ENCODE assay signal across 8 cellular contexts in genomic region chr12:49108958-49109404, GRCh38. TPM values are rescaled to one million over a fixed set of nuclear protein-coding genes. Genes with fewer than 3 reads are reported as not detected.
A peak's percentile ranks its signal among the peaks of the same experiment; 100 is the strongest.
DNase-seq lines count a peak whose midpoint lies in the region; ATAC-seq and TF ChIP-seq lines count a peak whose summit lies in the region.

No MANE protein-coding gene starts in this region.

- peak overlapping the region; percentile 85 for H3K4me3 ChIP-seq in GM23248
- peak overlapping the region; percentile 88 to 96 for H3K4me3 ChIP-seq in foreskin fibroblast (ENCODE audit: low read depth in 1 of 2, low read length in 2 of 2)
- peak overlapping the region; percentile 96 for H3K4me3 ChIP-seq in parathyroid adenoma (ENCODE audit: low read depth, low read length)

- POLR2A ChIA-PET in T-cell (lab: Charles Lee) = no interaction called here

- CTCF ChIA-PET in T-cell (lab: Charles Lee) = interaction anchor here in 1 of 2 donors (1.0 to 1.3 kb wide), 4 partner anchors 9 to 22 kb away, joined by 3 to 9 read pairs (median 3); partner anchors contain the start of gene TUBA1B

- H3K27ac ChIP-seq in GM23248 (peak overlapping the region; percentile 30), parathyroid adenoma (peak overlapping the region; percentile 89), foreskin keratinocyte (no peak overlapping the region)

- peak overlapping the region; percentile 93 to 99 for H3K27ac Mint-ChIP-seq in T-cell

- peaks cover 17% of the 10 kb centered on the region for H3K36me3 Mint-ChIP-seq in T-cell

- peak overlapping the region; percentile 99 for H3K4me3 Mint-ChIP-seq in T-cell

- H3K9me3 ChIP-seq in GM23248 (ENCODE audit: low read depth) (no peaks in the 10 kb centered on the region), parathyroid adenoma (ENCODE audit: control insufficient read depth, low read length) (no peaks in the 10 kb centered on the region)

- H3K27me3 ChIP-seq in GM23248 (replicated peaks; ENCODE audit: insufficient read depth) (no peaks in the 10 kb centered on the region), parathyroid adenoma (ENCODE audit: control insufficient read depth, insufficient read depth, low read length) (no peaks in the 10 kb centered on the region), foreskin keratinocyte (no peaks in the 10 kb centered on the region)

- H3K4me1 Mint-ChIP-seq in T-cell = peaks cover 46 to 57% (median 48%) of the 10 kb centered on the region in 3 donors

- WGBS in GM23248 (ENCODE audit: low coverage in 1 of 2, low lambda C conversion rate in 2 of 2, missing lambda C conversion rate in 2 of 2), 2 experiments = 4 to 7% methylated on average over 4 of the region's 4 CpGs

- ATAC-seq in T-cell (replicated peaks in 1 of 4) (no peak), GM18868 (IDR thresholded peaks at IDR 0.05; ENCODE audit: unreplicated experiment) (no peak), foreskin keratinocyte (no peak)

- H3K79me2 ChIP-seq in GM23248 (ENCODE audit: insufficient read depth) (peaks cover 62% of the 10 kb centered on the region), parathyroid adenoma (peaks cover 9% of the 10 kb centered on the region)

- peak overlapping the region; percentile 85; the same call in 1 of the 2 replicates for H2AFZ ChIP-seq in GM23248
- H2AFZ ChIP-seq in parathyroid adenoma = peak overlapping the region; percentile 51

- peaks cover 19% of the 10 kb centered on the region for H3F3A ChIP-seq in GM23248 (ENCODE audit: insufficient read depth)

- DNase-seq in GM23248 (peak; percentile 77), T-cell (no peak), foreskin fibroblast (peak in 1 of 2 donors; percentile 80), NCI-H446 (lab: John Stamatoyannopoulos, UW) (no peak), NCI-H2029 treated with DMSO at 0.1 percent for 48 hours (lab: John Stamatoyannopoulos, UW) (no peak), foreskin keratinocyte (no peak)

- no peaks in the 10 kb centered on the region for H4K20me1 ChIP-seq in GM23248 (ENCODE audit: insufficient read depth)

- H3K4me2 ChIP-seq in GM23248 (ENCODE audit: unreplicated experiment) (peak overlapping the region; percentile 99), parathyroid adenoma (ENCODE audit: low read length) (peak overlapping the region; percentile 84)

- no peaks in the 10 kb centered on the region for H3K27me3 Mint-ChIP-seq in T-cell

- peaks cover 28% of the 10 kb centered on the region for H3K4me1 ChIP-seq in GM23248 (ENCODE audit: insufficient read depth)
- peaks cover 5% of the 10 kb centered on the region for H3K4me1 ChIP-seq in parathyroid adenoma
- H3K4me1 ChIP-seq in foreskin keratinocyte = peaks cover 13% of the 10 kb centered on the region

- H3K9ac ChIP-seq in GM23248 (peak overlapping the region; percentile 89), parathyroid adenoma (no peak overlapping the region)

- H3K9me3 Mint-ChIP-seq in T-cell = no peaks in the 10 kb centered on the region

- TF ChIP-seq CTCF in foreskin fibroblast (IDR thresholded peaks at IDR 0.05; ENCODE audit: low read depth, low read length) (no peak), parathyroid adenoma (IDR thresholded peaks at IDR 0.05) (no peak), foreskin keratinocyte (conservative IDR thresholded peaks at IDR 0.05) (no peak)

- H3K9me2 ChIP-seq in GM23248 (ENCODE audit: insufficient read depth) = no peaks in the 10 kb centered on the region

- in situ Hi-C loops in GM23248 (cut with MboI) = no loop called here

- H3K36me3 ChIP-seq in GM23248 (ENCODE audit: low read depth) (0 out of 2 replicates have a peak, but pooled peaks cover 3% of the 10 kb centered on the region), parathyroid adenoma (ENCODE audit: control insufficient read depth, insufficient read depth, low read length) (no peaks in the 10 kb centered on the region)

RNA-seq across cellular contexts. Expression of gene LMBR1L, which starts 1.7 kb away (rescaled TPM):
- total RNA-seq in GM23248 (2014; rRNA removed; shearing (Covaris generic)) = 22.0 and 62.9 TPM in 2 replicates
- 28.2 and 31.6 TPM in 2 replicates for polyA plus RNA-seq in GM23248 (2016; fragmentation: Nextera tagmentation; extraction: Ambion mirVana)
- total RNA-seq in T-cell = 100 to 1,000 TPM; 159 to 302 (median 224) TPM
- 19.5 and 25.1 TPM in 2 replicates for total RNA-seq in foreskin keratinocyte
- polyA plus RNA-seq in foreskin keratinocyte = 19.4 and 22.4 TPM in 2 replicates

RNA-seq across cellular contexts. Expression of gene DHH, which starts 14.4 kb away (rescaled TPM):
- not detected in 2 replicates for total RNA-seq in GM23248 (2014; rRNA removed; shearing (Covaris generic))
- polyA plus RNA-seq in GM23248 (2016; fragmentation: Nextera tagmentation; extraction: Ambion mirVana) (not detected in 2 replicates), foreskin keratinocyte (not detected in 2 replicates)
- total RNA-seq in T-cell (under 1 TPM; 0.12 to 0.45 (median 0.38) TPM), foreskin keratinocyte (not detected in 2 replicates)

RNA-seq across cellular contexts. Expression of gene TUBA1B, which starts 22.2 kb away (rescaled TPM):
- total RNA-seq in GM23248 (2014; rRNA removed; shearing (Covaris generic)) = 1,598 and 1,776 TPM in 2 replicates
- 1,195 and 1,237 TPM in 2 replicates for polyA plus RNA-seq in GM23248 (2016; fragmentation: Nextera tagmentation; extraction: Ambion mirVana)
- total RNA-seq in T-cell = 100 to 1,000 TPM; 167 to 232 (median 205) TPM
- 2,512 and 3,077 TPM in 2 replicates for total RNA-seq in foreskin keratinocyte
- 2,659 and 3,346 TPM in 2 replicates for polyA plus RNA-seq in foreskin keratinocyte

RNA-seq across cellular contexts. Expression of gene RHEBL1, which starts 39.2 kb away (rescaled TPM):
- 0.86 and 1.1 TPM in 2 replicates for total RNA-seq in GM23248 (2014; rRNA removed; shearing (Covaris generic))
- 0.63 and 0.65 TPM in 2 replicates for polyA plus RNA-seq in GM23248 (2016; fragmentation: Nextera tagmentation; extraction: Ambion mirVana)
- total RNA-seq in T-cell = 1 to 10 TPM; 2.3 to 5.3 (median 2.5) TPM
- total RNA-seq in foreskin keratinocyte = 4.8 and 5.9 TPM in 2 replicates
- polyA plus RNA-seq in foreskin keratinocyte = 6.3 and 7.9 TPM in 2 replicates

RNA-seq across cellular contexts. Expression of gene KMT2D, which starts 48.4 kb away (rescaled TPM):
- total RNA-seq in GM23248 (2014; rRNA removed; shearing (Covaris generic)) = 8.2 and 12.8 TPM in 2 replicates
- polyA plus RNA-seq in GM23248 (2016; fragmentation: Nextera tagmentation; extraction: Ambion mirVana) = 8.6 and 10.3 TPM in 2 replicates
- total RNA-seq in T-cell = 100 to 1,000 TPM; 135 to 161 (median 152) TPM
- total RNA-seq in foreskin keratinocyte = 28.0 and 30.8 TPM in 2 replicates
- 3.3 and 4.8 TPM in 2 replicates for polyA plus RNA-seq in foreskin keratinocyte
